In the genomic region with DNA sequence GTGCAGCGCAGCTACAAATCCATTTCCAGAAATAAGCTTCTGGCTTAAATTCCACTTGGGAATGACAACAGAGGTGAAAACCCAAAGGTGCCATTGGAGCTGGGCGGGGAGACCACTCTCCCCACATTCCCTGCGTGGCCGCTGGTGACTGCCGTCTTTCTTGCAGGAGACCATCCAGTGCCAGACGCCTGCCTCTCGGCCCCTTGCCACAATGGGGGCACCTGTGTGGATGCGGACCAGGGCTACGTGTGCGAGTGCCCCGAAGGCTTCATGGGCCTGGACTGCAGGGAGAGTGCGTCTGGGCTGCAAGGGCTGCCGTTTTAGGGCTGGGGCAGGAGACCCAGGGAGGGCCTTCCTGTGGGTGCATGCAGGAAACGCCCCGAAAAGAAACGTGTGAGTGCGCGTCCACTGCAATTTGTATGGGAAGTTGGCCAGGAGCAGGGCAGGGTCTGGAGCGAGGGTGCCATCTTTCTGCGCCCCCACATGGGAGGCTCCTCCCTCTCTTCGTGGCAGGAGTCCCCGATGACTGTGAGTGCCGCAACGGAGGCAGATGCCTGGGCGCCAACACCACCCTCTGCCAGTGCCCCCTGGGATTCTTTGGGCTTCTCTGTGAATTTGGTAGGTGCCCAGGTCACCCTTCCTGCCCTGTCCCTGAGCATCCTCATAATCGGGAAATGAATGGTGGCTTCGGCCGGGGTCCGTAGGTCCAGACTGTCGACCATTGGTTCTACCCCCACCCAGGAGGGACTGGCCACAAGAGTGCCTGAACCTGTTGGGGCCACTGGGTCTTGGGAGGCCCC, we compare ENCODE assay signal across 22 cellular contexts.
"Had no signal": no experiment of that assay in that cellular context is flagged by ENCODE, and none has a peak within 500 bp of the region (broad histone marks: within the 10 kb centered on the region; RNA-seq: fewer than 3 reads in every experiment).

No MANE protein-coding gene starts in this region.

- H3K27ac ChIP-seq: dorsolateral prefrontal cortex, heart left ventricle, left lung, neutrophil, spleen, testis, tibial nerve had no signal

- DNase-seq: cortex of kidney; effector CD8-positive, alpha-beta T cell; hippocampal formation; left lung; mammary epithelial cell; mucosa of descending colon; spleen; stimulated activated CD4-positive, alpha-beta T cell treated with anti-CD3 and anti-CD28 coated beads, Interleukin-15, amount 100 ng/mL, for 24 hours; stimulated activated CD4-positive, alpha-beta T cell treated with anti-CD3 and anti-CD28 coated beads, Interleukin-1b, Interleukin-23, amount 100 ng/mL, for 48 hours; stimulated activated CD4-positive, alpha-beta T cell treated with anti-CD3 and anti-CD28 coated beads, Interleukin-4, amount 100 ng/mL, for 24 hours; stimulated activated naive CD8-positive, alpha-beta T cell treated with anti-CD3 and anti-CD28 coated beads, Interleukin-15, amount 100 ng/mL, for 72 hours had no signal

- H3K9me3 ChIP-seq: left lung, neutrophil, testis had no signal

- H3K9me3 Mint-ChIP-seq: central memory CD8-positive, alpha-beta T cell; stimulated activated memory B cell treated with anti-CD40 and anti-IgM and Interleukin-4, amounts not matched to agents 10 μg/mL and 1 μg/mL and 100 μg/mL, for 72 hours; stimulated activated naive CD8-positive, alpha-beta T cell treated with anti-CD3 and anti-CD28 coated beads, Interleukin-15, amount 100 ng/mL, for 72 hours had no signal

- H3K4me1 ChIP-seq: heart left ventricle, left lung, testis, tibial nerve had no signal

- H3K27me3 ChIP-seq: dorsolateral prefrontal cortex, heart left ventricle, left lung, neutrophil, spleen, testis, tibial nerve had no signal

- ATAC-seq: heart left ventricle; left lung; mucosa of descending colon; naive thymus-derived CD8-positive, alpha-beta T cell; right cardiac atrium; stimulated activated memory B cell treated with anti-CD40 and anti-IgM and Interleukin-4, amounts not matched to agents 10 μg/mL and 1 μg/mL and 100 μg/mL, for 72 hours; stimulated activated naive CD8-positive, alpha-beta T cell treated with anti-CD3 and anti-CD28 coated beads, Interleukin-15, amount 100 ng/mL, for 72 hours had no signal

- H3K27ac Mint-ChIP-seq: naive thymus-derived CD8-positive, alpha-beta T cell; stimulated activated memory B cell treated with anti-CD40 and anti-IgM and Interleukin-4, amounts not matched to agents 10 μg/mL and 1 μg/mL and 100 μg/mL, for 72 hours; stimulated activated naive CD8-positive, alpha-beta T cell treated with anti-CD3 and anti-CD28 coated beads, Interleukin-15, amount 100 ng/mL, for 72 hours had no signal

- H3K4me3 Mint-ChIP-seq: central memory CD8-positive, alpha-beta T cell; naive thymus-derived CD8-positive, alpha-beta T cell; stimulated activated memory B cell treated with anti-CD40 and anti-IgM and Interleukin-4, amounts not matched to agents 10 μg/mL and 1 μg/mL and 100 μg/mL, for 72 hours; stimulated activated naive CD8-positive, alpha-beta T cell treated with anti-CD3 and anti-CD28 coated beads, Interleukin-15, amount 100 ng/mL, for 72 hours had no signal

- FAIRE-seq: frontal cortex, islet of Langerhans had no signal

- H3K36me3 ChIP-seq: neutrophil had no signal

- H3K4me3 ChIP-seq: dorsolateral prefrontal cortex, heart left ventricle, left lung, mucosa of descending colon, spleen, testis, tibial nerve had no signal

- H3K4me1 Mint-ChIP-seq: central memory CD8-positive, alpha-beta T cell had no signal

- H3K27me3 Mint-ChIP-seq: central memory CD8-positive, alpha-beta T cell; naive thymus-derived CD8-positive, alpha-beta T cell; stimulated activated memory B cell treated with anti-CD40 and anti-IgM and Interleukin-4, amounts not matched to agents 10 μg/mL and 1 μg/mL and 100 μg/mL, for 72 hours; stimulated activated naive CD8-positive, alpha-beta T cell treated with anti-CD3 and anti-CD28 coated beads, Interleukin-15, amount 100 ng/mL, for 72 hours had no signal
